8 cellular contexts compared by ENCODE assay signal in genomic region chr3:71304684-71305083, GRCh38.
DNase-seq lines count a peak whose midpoint lies in the region; ATAC-seq and TF ChIP-seq lines count a peak whose summit lies in the region.

No MANE protein-coding gene starts in this region.

- peak; percentile 44 for TF ChIP-seq CTCF in progenitor cell of endocrine pancreas (IDR thresholded peaks at IDR 0.05; ENCODE audit: unreplicated experiment)

- peaks cover 80% of the 10 kb centered on the region for H3K4me1 Mint-ChIP-seq in progenitor cell of endocrine pancreas (ENCODE audit: low read depth)

- H3K36me3 Mint-ChIP-seq in progenitor cell of endocrine pancreas (ENCODE audit: insufficient read depth): peaks cover 3% of the 10 kb centered on the region

- no peaks in the 10 kb centered on the region for H3K27me3 Mint-ChIP-seq in progenitor cell of endocrine pancreas

- H3K4me3 Mint-ChIP-seq in progenitor cell of endocrine pancreas (ENCODE audit: low read depth): peak overlapping the region; percentile 86

- intact Hi-C loops in left ventricle myocardium superior (cut with micrococcal nuclease): loop anchor here (10.0 kb wide), 2 partner anchors 280 to 300 kb away; partner anchors contain the start of gene FOXP1

- DNase-seq in LHCN-M2 (ENCODE audit: low read depth) (peak; percentile 39), left ventricle myocardium superior (no peak), progenitor cell of endocrine pancreas (ENCODE audit: low spot score, unreplicated experiment) (no peak), T1000 (lab: John Stamatoyannopoulos, UW) (no peak), 8988T (no peak), SW480 (ENCODE audit: low spot score) (no peak)
- DNase-seq in activated naive CD4-positive, alpha-beta T cell treated with anti-CD3 and anti-CD28 coated beads, Interleukin-2, amount 50 U/mL, for 16 hours: peak; percentile 32

- ATAC-seq in left ventricle myocardium superior (peak; percentile 72), GM19463 (IDR thresholded peaks at IDR 0.05; ENCODE audit: unreplicated experiment) (no peak)

- no peaks in the 10 kb centered on the region for H3K9me3 Mint-ChIP-seq in progenitor cell of endocrine pancreas (ENCODE audit: low read depth)

- peak overlapping the region; percentile 97 for H3K27ac Mint-ChIP-seq in progenitor cell of endocrine pancreas

Comparison
In these comparisons a context has a peak if more than half of its experiments do, and no peak if none do; other contexts are left out.
1. DNase-seq: peak in LHCN-M2 (single experiment) and activated naive CD4-positive, alpha-beta T cell treated with anti-CD3 and anti-CD28 coated beads, Interleukin-2, amount 50 U/mL, for 16 hours (single experiment); none in left ventricle myocardium superior (single experiment), progenitor cell of endocrine pancreas (single experiment), T1000 (single experiment), 8988T (single experiment) and SW480 (single experiment).